ENCODE assay signal across 16 cellular contexts in the genomic region with DNA sequence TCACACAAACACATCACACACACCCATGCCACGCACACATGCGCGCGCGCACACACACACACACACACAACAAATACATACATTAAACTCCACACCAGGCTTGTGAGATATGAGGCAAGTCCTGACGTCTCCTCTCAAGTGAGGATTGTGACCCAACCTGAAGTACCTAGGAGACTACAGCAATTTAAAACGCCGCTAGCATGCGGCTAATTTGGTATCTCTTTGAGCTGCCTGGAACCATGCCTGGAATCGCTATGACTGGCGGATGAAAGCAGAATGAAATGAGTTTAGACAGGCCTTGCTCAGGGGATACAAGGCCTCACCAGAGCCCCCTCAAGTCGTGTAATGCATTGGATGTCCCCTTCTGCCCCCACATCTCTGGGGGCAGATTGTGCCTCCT. TPM values are rescaled to one million over a fixed set of nuclear protein-coding genes. Genes with fewer than 3 reads are reported as not detected.
A peak's percentile ranks its signal among the peaks of the same experiment; 100 is the strongest.
DNase-seq lines count a peak whose midpoint lies in the region; ATAC-seq lines count a peak whose summit lies in the region.
"Had no signal": no experiment of that assay in that cellular context is flagged by ENCODE, and none has a peak within 500 bp of the region (broad histone marks: within the 10 kb centered on the region; RNA-seq: fewer than 3 reads in every experiment).

No MANE protein-coding gene starts in this region.

- no peak overlapping the region for H2AFZ ChIP-seq in trophoblast cell (ENCODE audit: insufficient read depth, low read length, poor library complexity)

- no peak overlapping the region for H4K12ac ChIP-seq in trophoblast cell (ENCODE audit: low read depth, low read length)

- peaks cover 15 to 36% of the 10 kb centered on the region in 2 experiments for H3K4me1 ChIP-seq in trophoblast cell (ENCODE audit: control insufficient read depth in 1 of 2, insufficient read depth in 2 of 2, low read length in 2 of 2)

- H3K18ac ChIP-seq in trophoblast cell (ENCODE audit: low read length): no peak overlapping the region

- peaks cover 2% of the 10 kb centered on the region for H3K9me3 ChIP-seq in trophoblast cell (ENCODE audit: insufficient read depth, low read depth, low read length)
- H3K9me3 ChIP-seq: heart left ventricle had no signal

- no CpG with 5 or more reads among the region's 12 CpGs for WGBS in trophoblast cell (ENCODE audit: extremely low coverage, insufficient coverage, insufficient read length)

- H3K9ac ChIP-seq in trophoblast cell (ENCODE audit: low read length): no peak overlapping the region

- no peak overlapping the region for H4K8ac ChIP-seq in trophoblast cell (ENCODE audit: low read depth, low read length)

- no peak overlapping the region for H2BK120ac ChIP-seq in trophoblast cell (ENCODE audit: insufficient read depth, low read length, poor library complexity)

- H3K36me3 ChIP-seq in trophoblast cell (ENCODE audit: control insufficient read depth in 1 of 2, insufficient read depth in 2 of 2, low read length in 2 of 2): no peaks in the 10 kb centered on the region
- H3K36me3 ChIP-seq: heart left ventricle had no signal

- no peak overlapping the region for H3K4me3 ChIP-seq in trophoblast cell (ENCODE audit: low read depth, low read length)
- H3K4me3 ChIP-seq: heart left ventricle had no signal

- no peak overlapping the region for H3K14ac ChIP-seq in trophoblast cell (ENCODE audit: low read length)

- H4K91ac ChIP-seq in trophoblast cell (ENCODE audit: low read depth, low read length): no peak overlapping the region

- H3K27ac ChIP-seq in trophoblast cell (ENCODE audit: low read depth, low read length): no peak overlapping the region

- no peak overlapping the region for H3K4ac ChIP-seq in trophoblast cell (ENCODE audit: low read depth, low read length)

- no peak overlapping the region for H3K4me2 ChIP-seq in trophoblast cell (ENCODE audit: low read length)

- no peak overlapping the region for H3K23ac ChIP-seq in trophoblast cell (ENCODE audit: low read length)

- ATAC-seq in esophagus mucosa (peak; percentile 70), HG02759 (IDR thresholded peaks at IDR 0.05; ENCODE audit: unreplicated experiment) (no peak), HG03571 (IDR thresholded peaks at IDR 0.05; ENCODE audit: unreplicated experiment) (no peak), GM18511 (IDR thresholded peaks at IDR 0.05; ENCODE audit: unreplicated experiment) (no peak)

- peaks cover 2% of the 10 kb centered on the region for H3K79me1 ChIP-seq in trophoblast cell (ENCODE audit: low read length)

- no peak overlapping the region for H2BK12ac ChIP-seq in trophoblast cell (ENCODE audit: low read length)

- H3K27me3 ChIP-seq in trophoblast cell (ENCODE audit: insufficient read depth, low read length): no peaks in the 10 kb centered on the region
- H3K27me3 ChIP-seq: heart left ventricle had no signal

- no peak overlapping the region for H2BK5ac ChIP-seq in trophoblast cell (ENCODE audit: low read depth, low read length, poor library complexity)

- H2AK5ac ChIP-seq in trophoblast cell (ENCODE audit: low read length): no peak overlapping the region

- DNase-seq in NCI-H2107 (lab: John Stamatoyannopoulos, UW) (peak; percentile 14), NCI-H2107 treated with DMSO at 0.1 percent for 48 hours (lab: John Stamatoyannopoulos, UW; ENCODE audit: unreplicated experiment) (no peak), RPMI8226 (peak; percentile 32), trophoblast cell (peak; percentile 93 to 97)
- DNase-seq: activated naive CD4-positive, alpha-beta T cell treated with anti-CD3 and anti-CD28 coated beads, Interleukin-2, amount 50 U/mL, for 16 hours; GF-D8; naive B cell; NCI-H2081 treated with DMSO at 0.1 percent for 48 hours had no signal

- no peaks in the 10 kb centered on the region for H3K79me2 ChIP-seq in trophoblast cell (ENCODE audit: control insufficient read depth, insufficient read depth, low read length, poor library complexity)

RNA-seq across cellular contexts. Expression of a gene that starts 1.6 kb away (rescaled TPM):
- 18.9 TPM for total RNA-seq in esophagus mucosa
- polyA plus RNA-seq in trophoblast cell (2013): 2.4 and 2.6 TPM in 2 replicates
- total RNA-seq: epithelial cell of proximal tubule had no signal

RNA-seq across cellular contexts. Expression of a gene that starts 18.9 kb away (rescaled TPM):
- 0.12 TPM for total RNA-seq in esophagus mucosa
- 0.73 and 0.93 TPM in 2 replicates for polyA plus RNA-seq in trophoblast cell (2013)
- total RNA-seq: epithelial cell of proximal tubule, kidney epithelial cell had no signal
- polyA plus RNA-seq: AG04450, heart left ventricle had no signal

RNA-seq across cellular contexts. Expression of a gene that starts 48.2 kb away (rescaled TPM):
- 0.48 TPM for total RNA-seq in esophagus mucosa
- not detected in 2 replicates for polyA plus RNA-seq in trophoblast cell (2013)
- polyA plus RNA-seq: AG04450 had no signal
